ENCODE assay signal across 39 cellular contexts in the genomic region with DNA sequence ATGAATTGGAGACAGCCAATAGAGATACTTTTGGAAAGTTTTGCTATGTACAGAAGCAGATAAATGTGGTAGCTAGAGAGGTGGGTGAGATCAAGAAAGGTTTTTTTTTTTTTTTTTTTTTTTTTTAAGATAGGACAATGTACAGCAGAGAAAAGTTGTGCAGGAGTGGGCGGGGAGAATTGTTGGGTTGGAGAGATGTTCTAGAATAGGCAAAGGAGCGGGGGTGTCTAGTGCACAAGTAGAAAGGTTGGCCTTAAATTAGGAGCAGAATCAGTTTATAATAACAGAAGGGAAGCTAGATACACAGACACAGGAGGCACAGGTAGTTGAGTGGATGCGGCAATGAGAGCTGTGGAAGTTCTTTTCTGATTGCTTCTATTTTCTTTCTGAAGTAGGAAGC.
"Had no signal": no experiment of that assay in that cellular context is flagged by ENCODE, and none has a peak within 500 bp of the region (broad histone marks: within the 10 kb centered on the region; RNA-seq: fewer than 3 reads in every experiment).

No MANE protein-coding gene starts in this region.

- H3K27me3 Mint-ChIP-seq: activated naive CD4-positive, alpha-beta T cell treated with anti-CD3 and anti-CD28 coated beads, Interleukin-2, amount 10 ng/mL, durations not matched to agents 7 days and 5 days; activated naive CD4-positive, alpha-beta T cell treated with anti-CD3 and anti-CD28 coated beads, Interleukin-2, amount 50 U/mL, for 24 hours; activated naive CD8-positive, alpha-beta T cell; activated naive CD8-positive, alpha-beta T cell treated with anti-CD3 and anti-CD28 coated beads for 36 hours; activated naive CD8-positive, alpha-beta T cell treated with anti-CD3 and anti-CD28 coated beads, Interleukin-2, amount 10 ng/mL, durations not matched to agents 7 days and 5 days; activated naive CD8-positive, alpha-beta T cell treated with anti-CD3 and anti-CD28 coated beads, Interleukin-2, amount 50 U/mL, for 24 hours; activated T-helper 17 cell treated with anti-CD3 and anti-CD28 coated beads, Interleukin-2, amount 50 U/mL, for 72 hours; central memory CD8-positive, alpha-beta T cell had no signal

- H3K36me3 ChIP-seq: adrenal gland, brain microvascular endothelial cell, breast epithelium, cardiac muscle cell had no signal

- H3K9me3 ChIP-seq: adrenal gland, ascending aorta, body of pancreas, breast epithelium had no signal

- H3K27ac Mint-ChIP-seq: activated naive CD4-positive, alpha-beta T cell treated with anti-CD3 and anti-CD28 coated beads for 36 hours; activated naive CD4-positive, alpha-beta T cell treated with anti-CD3 and anti-CD28 coated beads, Interleukin-2, amount 10 ng/mL, durations not matched to agents 7 days and 5 days; activated naive CD4-positive, alpha-beta T cell treated with anti-CD3 and anti-CD28 coated beads, Interleukin-2, amount 50 U/mL, for 24 hours; activated naive CD8-positive, alpha-beta T cell; activated naive CD8-positive, alpha-beta T cell treated with anti-CD3 and anti-CD28 coated beads for 36 hours; activated naive CD8-positive, alpha-beta T cell treated with anti-CD3 and anti-CD28 coated beads, Interleukin-2, amount 10 ng/mL, durations not matched to agents 7 days and 5 days; activated naive CD8-positive, alpha-beta T cell treated with anti-CD3 and anti-CD28 coated beads, Interleukin-2, amount 50 U/mL, for 24 hours; activated T-cell treated with anti-CD3 and anti-CD28 coated beads, Interleukin-2, amount 50 U/mL, for 24 hours; activated T-cell treated with anti-CD3 and anti-CD28 coated beads, Interleukin-2, amount 50 U/mL, for 72 hours; activated T-helper 1 cell treated with anti-CD3 and anti-CD28 coated beads, Interleukin-12 subunit alpha, Interleukin-12 subunit beta, Interleukin-2, Interleukin-4 antibody, amounts not matched to agents 30 ng/mL and 10 ng/mL and 1 ng/mL, durations not matched to agents 14 hours and 24 hours and 36 hours; activated T-helper 17 cell treated with anti-CD3 and anti-CD28 coated beads, Interleukin-2, amount 50 U/mL, for 72 hours; activated T-helper 2 cell treated with anti-CD3 and anti-CD28 coated beads, Interferon-gamma antibody, Interleukin-2, Interleukin-4, amounts not matched to agents 10 μg/mL and 5 μg/mL and 100 μg/mL, durations not matched to agents 14 hours and 24 hours and 36 hours; brain had no signal

- H3K27me3 ChIP-seq: adrenal gland, ascending aorta, body of pancreas, brain microvascular endothelial cell, cardiac muscle cell had no signal

- H3K4me1 Mint-ChIP-seq: activated naive CD4-positive, alpha-beta T cell treated with anti-CD3 and anti-CD28 coated beads, Interleukin-2, amount 10 ng/mL, durations not matched to agents 7 days and 5 days; activated naive CD4-positive, alpha-beta T cell treated with anti-CD3 and anti-CD28 coated beads, Interleukin-2, amount 50 U/mL, for 24 hours; activated naive CD8-positive, alpha-beta T cell treated with anti-CD3 and anti-CD28 coated beads for 36 hours; activated naive CD8-positive, alpha-beta T cell treated with anti-CD3 and anti-CD28 coated beads, Interleukin-2, amount 10 ng/mL, durations not matched to agents 7 days and 5 days; activated T-helper 17 cell treated with anti-CD3 and anti-CD28 coated beads, Interleukin-2, amount 50 U/mL, for 72 hours; brain; central memory CD8-positive, alpha-beta T cell had no signal

- H3K9me3 Mint-ChIP-seq: activated naive CD4-positive, alpha-beta T cell treated with anti-CD3 and anti-CD28 coated beads for 36 hours; activated naive CD4-positive, alpha-beta T cell treated with anti-CD3 and anti-CD28 coated beads, Interleukin-2, amount 10 ng/mL, durations not matched to agents 7 days and 5 days; activated naive CD4-positive, alpha-beta T cell treated with anti-CD3 and anti-CD28 coated beads, Interleukin-2, amount 50 U/mL, for 24 hours; activated naive CD4-positive, alpha-beta T cell treated with anti-CD3 and anti-CD28 coated beads, Interleukin-2, amount 50 U/mL, for 72 hours; activated naive CD8-positive, alpha-beta T cell treated with anti-CD3 and anti-CD28 coated beads for 36 hours; activated naive CD8-positive, alpha-beta T cell treated with anti-CD3 and anti-CD28 coated beads, Interleukin-2, amount 10 ng/mL, durations not matched to agents 7 days and 5 days; activated naive CD8-positive, alpha-beta T cell treated with anti-CD3 and anti-CD28 coated beads, Interleukin-2, amount 50 U/mL, for 24 hours; activated T-cell treated with anti-CD3 and anti-CD28 coated beads, Interleukin-2, amount 50 U/mL, for 24 hours; activated T-cell treated with anti-CD3 and anti-CD28 coated beads, Interleukin-2, amount 50 U/mL, for 4 hours; activated T-cell treated with anti-CD3 and anti-CD28 coated beads, Interleukin-2, amount 50 U/mL, for 72 hours; activated T-helper 1 cell treated with anti-CD3 and anti-CD28 coated beads, Interleukin-12 subunit alpha, Interleukin-12 subunit beta, Interleukin-2, Interleukin-4 antibody, amounts not matched to agents 30 ng/mL and 10 ng/mL and 1 ng/mL, durations not matched to agents 14 hours and 24 hours and 36 hours; activated T-helper 17 cell treated with anti-CD3 and anti-CD28 coated beads, Interleukin-2, amount 50 U/mL, for 72 hours; activated T-helper 2 cell treated with anti-CD3 and anti-CD28 coated beads, Interferon-gamma antibody, Interleukin-2, Interleukin-4, amounts not matched to agents 10 μg/mL and 5 μg/mL and 100 μg/mL, durations not matched to agents 14 hours and 24 hours and 36 hours; central memory CD8-positive, alpha-beta T cell had no signal

- H3K4me3 ChIP-seq: adrenal gland, ascending aorta, body of pancreas, breast epithelium, cardiac muscle cell had no signal

- DNase-seq: activated effector memory CD4-positive, alpha-beta T cell treated with anti-CD3 and anti-CD28 coated beads, Interleukin-2, amount 50 U/mL, for 16 hours; activated effector memory CD4-positive, alpha-beta T cell treated with Interleukin-2 at 50 U/mL for 16 hours; activated gamma-delta T cell; activated gamma-delta T cell treated with Interleukin-2 at 50 U/mL for 16 hours; activated naive CD4-positive, alpha-beta T cell; activated naive CD4-positive, alpha-beta T cell treated with anti-CD3 and anti-CD28 coated beads for 36 hours; activated naive CD4-positive, alpha-beta T cell treated with anti-CD3 and anti-CD28 coated beads, Interleukin-2, amount 10 ng/mL, durations not matched to agents 7 days and 5 days; activated naive CD4-positive, alpha-beta T cell treated with anti-CD3 and anti-CD28 coated beads, Interleukin-2, amount 50 U/mL, for 16 hours; activated naive CD4-positive, alpha-beta T cell treated with Interleukin-2 at 50 U/mL for 16 hours; activated naive CD8-positive, alpha-beta T cell treated with anti-CD3 and anti-CD28 coated beads for 36 hours; activated naive CD8-positive, alpha-beta T cell treated with anti-CD3 and anti-CD28 coated beads, Interleukin-2, amount 10 ng/mL, durations not matched to agents 7 days and 5 days; activated naive CD8-positive, alpha-beta T cell treated with anti-CD3 and anti-CD28 coated beads, Interleukin-2, amount 50 U/mL, for 24 hours; activated T-cell treated with anti-CD3 and anti-CD28 coated beads for 4 hours; activated T-cell treated with anti-CD3 and anti-CD28 coated beads, Interleukin-2, amount 50 U/mL, for 1 hour; activated T-cell treated with anti-CD3 and anti-CD28 coated beads, Interleukin-2, amount 50 U/mL, for 24 hours; activated T-cell treated with anti-CD3 and anti-CD28 coated beads, Interleukin-2, amount 50 U/mL, for 4 hours; activated T-cell treated with anti-CD3 and anti-CD28 coated beads, Interleukin-2, amount 50 U/mL, for 48 hours; activated T-cell treated with anti-CD3 and anti-CD28 coated beads, Interleukin-2, amount 50 U/mL, for 72 hours; adrenal gland; amniotic stem cell; amygdala; anterior cingulate cortex; aorta; body of pancreas; brain microvascular endothelial cell; central memory CD4-positive, alpha-beta T cell; cerebellar nuclear complex had no signal

- H3K4me3 Mint-ChIP-seq: activated naive CD4-positive, alpha-beta T cell treated with anti-CD3 and anti-CD28 coated beads for 36 hours; activated naive CD4-positive, alpha-beta T cell treated with anti-CD3 and anti-CD28 coated beads, Interleukin-2, amount 10 ng/mL, durations not matched to agents 7 days and 5 days; activated naive CD4-positive, alpha-beta T cell treated with anti-CD3 and anti-CD28 coated beads, Interleukin-2, amount 50 U/mL, for 24 hours; activated naive CD8-positive, alpha-beta T cell; activated naive CD8-positive, alpha-beta T cell treated with anti-CD3 and anti-CD28 coated beads for 36 hours; activated naive CD8-positive, alpha-beta T cell treated with anti-CD3 and anti-CD28 coated beads, Interleukin-2, amount 10 ng/mL, durations not matched to agents 7 days and 5 days; activated naive CD8-positive, alpha-beta T cell treated with anti-CD3 and anti-CD28 coated beads, Interleukin-2, amount 50 U/mL, for 24 hours; activated T-cell treated with anti-CD3 and anti-CD28 coated beads, Interleukin-2, amount 50 U/mL, for 24 hours; activated T-cell treated with anti-CD3 and anti-CD28 coated beads, Interleukin-2, amount 50 U/mL, for 4 hours; activated T-cell treated with anti-CD3 and anti-CD28 coated beads, Interleukin-2, amount 50 U/mL, for 72 hours; activated T-helper 1 cell treated with anti-CD3 and anti-CD28 coated beads, Interleukin-12 subunit alpha, Interleukin-12 subunit beta, Interleukin-2, Interleukin-4 antibody, amounts not matched to agents 30 ng/mL and 10 ng/mL and 1 ng/mL, durations not matched to agents 14 hours and 24 hours and 36 hours; activated T-helper 17 cell treated with anti-CD3 and anti-CD28 coated beads, Interleukin-2, amount 50 U/mL, for 72 hours; brain; central memory CD8-positive, alpha-beta T cell had no signal

- ATAC-seq: activated naive CD4-positive, alpha-beta T cell treated with anti-CD3 and anti-CD28 coated beads, Interleukin-2, amount 50 U/mL, for 72 hours; activated naive CD8-positive, alpha-beta T cell treated with anti-CD3 and anti-CD28 coated beads, Interleukin-2, amount 50 U/mL, for 24 hours; activated T-cell treated with anti-CD3 and anti-CD28 coated beads, Interleukin-2, amount 50 U/mL, for 4 hours; activated T-cell treated with anti-CD3 and anti-CD28 coated beads, Interleukin-2, amount 50 U/mL, for 72 hours; activated T-helper 17 cell treated with anti-CD3 and anti-CD28 coated beads, Interleukin-2, amount 50 U/mL, for 72 hours; body of pancreas had no signal

- FAIRE-seq: bronchial epithelial cell had no signal

- H3K27ac ChIP-seq: adrenal gland, ascending aorta, body of pancreas, brain microvascular endothelial cell, breast epithelium, cardiac muscle cell had no signal

- H3K4me1 ChIP-seq: adrenal gland, ascending aorta, body of pancreas, breast epithelium had no signal
